ENCODE assay signal across 17 cellular contexts in the genomic region with DNA sequence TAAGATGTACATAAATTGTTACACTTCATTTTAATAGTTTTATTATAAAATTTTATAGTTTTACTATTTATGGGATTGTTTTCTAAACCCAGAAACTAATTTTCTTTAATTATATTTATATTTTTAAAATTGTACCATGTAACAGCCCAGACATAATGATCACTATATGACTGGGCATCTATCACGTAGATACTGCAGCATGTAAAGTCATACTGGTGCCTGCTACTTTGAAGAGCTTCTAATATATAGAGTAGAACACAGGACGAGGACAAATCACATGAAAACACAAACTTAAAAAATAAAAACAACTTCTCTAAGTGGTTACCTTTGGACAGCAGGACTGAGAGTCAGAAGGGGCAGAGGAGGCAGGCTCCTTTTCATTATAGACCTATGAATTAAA. TPM values are rescaled to one million over a fixed set of nuclear protein-coding genes. Genes with fewer than 3 reads are reported as not detected.
DNase-seq lines count a peak whose midpoint lies in the region; ATAC-seq, FAIRE-seq and TF ChIP-seq lines count a peak whose summit lies in the region.
"Had no signal": no experiment of that assay in that cellular context is flagged by ENCODE, and none has a peak within 500 bp of the region (broad histone marks: within the 10 kb centered on the region; RNA-seq: fewer than 3 reads in every experiment).

No MANE protein-coding gene starts in this region.

- peaks cover 94% of the 10 kb centered on the region for H3K79me2 ChIP-seq in KMS-11 (ENCODE audit: insufficient read depth, low read depth)

- no peaks in the 10 kb centered on the region for H3K9me3 ChIP-seq in pancreas
- H3K9me3 ChIP-seq: suprapubic skin had no signal

- H3K4me1 ChIP-seq in KMS-11 (ENCODE audit: low read depth, poor library complexity, severe bottlenecking) (peaks cover 70% of the 10 kb centered on the region), pancreas (peaks cover 5 to 65% (median 29%) of the 10 kb centered on the region in 3 donors)

- no peak overlapping the region for H3K4me3 ChIP-seq in KMS-11 (IDR thresholded peaks at IDR 0.05; ENCODE audit: insufficient read depth, low read depth, low read length)
- H3K4me3 ChIP-seq in pancreas, result no peak overlapping the region

- H3K36me3 ChIP-seq in KMS-11 (ENCODE audit: insufficient read depth) (no peaks in the 10 kb centered on the region), pancreas (no peaks in the 10 kb centered on the region)
- H3K36me3 ChIP-seq: suprapubic skin had no signal

- POLR2A ChIA-PET in activated CD4-positive, alpha-beta T cell treated with anti-CD3 and anti-CD28 coated beads for 36 hours (lab: Charles Lee), result interaction anchor here (0.5 to 1.2 kb wide), 3 partner anchors 47 to 95 kb away, joined by 3 to 7 read pairs (median 4); partner anchors contain the start of gene WBP4

- peaks cover 47% of the 10 kb centered on the region for H3K4me1 Mint-ChIP-seq in activated CD4-positive, alpha-beta T cell treated with anti-CD3 and anti-CD28 coated beads for 36 hours

- peak; percentile 85 for ATAC-seq in activated CD4-positive, alpha-beta T cell treated with anti-CD3 and anti-CD28 coated beads for 36 hours
- ATAC-seq in activated naive CD4-positive, alpha-beta T cell treated with anti-CD3 and anti-CD28 coated beads, Interleukin-2, amount 50 U/mL, for 72 hours, result peak; percentile 81 to 93
- ATAC-seq in pancreas (no peak), HG03520 (IDR thresholded peaks at IDR 0.05; ENCODE audit: unreplicated experiment) (no peak)
- ATAC-seq: left lobe of liver had no signal

- no peak for DNase-seq in activated CD4-positive, alpha-beta T cell treated with anti-CD3 and anti-CD28 coated beads for 36 hours
- no peak for DNase-seq in activated CD4-positive, alpha-beta T cell treated with anti-CD3 and anti-CD28 coated beads, Interleukin-2, amount 50 U/mL, for 48 hours
- no peak for DNase-seq in activated naive CD4-positive, alpha-beta T cell treated with anti-CD3 and anti-CD28 coated beads, Interleukin-2, amount 50 U/mL, for 72 hours (ENCODE audit: low spot score in 2 of 2)
- DNase-seq in pancreas (no peak), NCI-H510A treated with DMSO at 0.1 percent for 48 hours (lab: John Stamatoyannopoulos, UW) (no peak), C1 segment of cervical spinal cord (lab: John Stamatoyannopoulos, UW) (no peak)
- DNase-seq: 8988T; activated CD4-positive, CD25-positive, alpha-beta regulatory T cell treated with anti-CD3 and anti-CD28 coated beads, Interleukin-2, amount 50 U/mL, for 72 hours; activated effector memory CD4-positive, alpha-beta T cell treated with anti-CD3 and anti-CD28 coated beads, Interleukin-2, amount 50 U/mL, for 16 hours; effector memory CD4-positive, alpha-beta T cell; GF-D8; NCI-H2029 treated with DMSO at 0.1 percent for 48 hours; NCI-H69 had no signal

- peak overlapping the region; percentile 73; the same call in 1 of the 2 replicates for H3K9ac ChIP-seq in KMS-11

- FAIRE-seq in pancreas (lab: Jason Lieb, UNC), result peak; percentile 51

- peaks cover 43% of the 10 kb centered on the region for H3K36me3 Mint-ChIP-seq in activated CD4-positive, alpha-beta T cell treated with anti-CD3 and anti-CD28 coated beads for 36 hours (ENCODE audit: low read depth)
- H3K36me3 Mint-ChIP-seq in activated naive CD4-positive, alpha-beta T cell treated with anti-CD3 and anti-CD28 coated beads, Interleukin-2, amount 50 U/mL, for 72 hours, result peaks cover 13 to 34% of the 10 kb centered on the region in 2 donors

- H3K27ac ChIP-seq in KMS-11 (peak overlapping the region; percentile 97; the same call in 1 of the 2 replicates), pancreas (no peak overlapping the region)
- H3K27ac ChIP-seq: suprapubic skin had no signal

- CTCF ChIA-PET in activated CD4-positive, alpha-beta T cell treated with anti-CD3 and anti-CD28 coated beads for 36 hours (lab: Charles Lee), result interaction anchor here (0.7 to 4.7 kb wide), 11 partner anchors 9 to 904 kb away, joined by 3 to 24 read pairs (median 6); no protein-coding TSS in a partner anchor

- no peaks in the 10 kb centered on the region for H3K27me3 Mint-ChIP-seq in activated CD4-positive, alpha-beta T cell treated with anti-CD3 and anti-CD28 coated beads for 36 hours

- WGBS in pancreas, 2 donors, result 76 to 87% methylated on average over 2 of the region's 2 CpGs

- no peaks in the 10 kb centered on the region for H4K20me1 ChIP-seq in KMS-11 (ENCODE audit: insufficient read depth)

- peak overlapping the region; percentile 95 for H3K27ac Mint-ChIP-seq in activated CD4-positive, alpha-beta T cell treated with anti-CD3 and anti-CD28 coated beads for 36 hours
- peak overlapping the region; percentile 50 to 91 for H3K27ac Mint-ChIP-seq in activated naive CD4-positive, alpha-beta T cell treated with anti-CD3 and anti-CD28 coated beads, Interleukin-2, amount 50 U/mL, for 72 hours

- H3K4me2 ChIP-seq in KMS-11, result peak overlapping the region; percentile 93

- H2AFZ ChIP-seq in KMS-11 (ENCODE audit: low read depth), result no peak overlapping the region

- no peaks in the 10 kb centered on the region for H3K9me3 Mint-ChIP-seq in activated CD4-positive, alpha-beta T cell treated with anti-CD3 and anti-CD28 coated beads for 36 hours (ENCODE audit: low read depth)
- H3K9me3 Mint-ChIP-seq in activated naive CD4-positive, alpha-beta T cell treated with anti-CD3 and anti-CD28 coated beads, Interleukin-2, amount 50 U/mL, for 72 hours, result no peaks in the 10 kb centered on the region

- no peak for TF ChIP-seq CTCF in KMS-11 (conservative IDR thresholded peaks at IDR 0.05; ENCODE audit: low read depth, low read length)
- TF ChIP-seq CTCF in pancreas (IDR thresholded peaks at IDR 0.05), result no peak

- H3K4me3 Mint-ChIP-seq in activated CD4-positive, alpha-beta T cell treated with anti-CD3 and anti-CD28 coated beads for 36 hours, result peak overlapping the region; percentile 47

- H3K27me3 ChIP-seq in KMS-11 (ENCODE audit: insufficient read depth, low read depth) (no peaks in the 10 kb centered on the region), pancreas (no peaks in the 10 kb centered on the region)
- H3K27me3 ChIP-seq: suprapubic skin had no signal

- intact Hi-C loops in activated CD4-positive, alpha-beta T cell treated with anti-CD3 and anti-CD28 coated beads for 36 hours (cut with DNase I, micrococcal nuclease), result loop anchor here in 1 of 2 experiments (2.0 kb wide), 1 partner anchor 39 kb away; no protein-coding TSS in a partner anchor
- intact Hi-C loops in pancreas (cut with DNase I), result no loop called here

RNA-seq across cellular contexts. Expression of gene ELF1, which starts 5.3 kb away (rescaled TPM):
- 10 to 100 TPM; 75.2 to 87.0 TPM for total RNA-seq in activated CD4-positive, alpha-beta T cell treated with anti-CD3 and anti-CD28 coated beads for 36 hours
- total RNA-seq in activated naive CD4-positive, alpha-beta T cell treated with anti-CD3 and anti-CD28 coated beads, Interleukin-2, amount 50 U/mL, for 72 hours, result 10 to 100 TPM; 62.0 to 86.2 TPM
- 10 to 100 TPM; 31.6 to 61.6 (median 40.6) TPM for total RNA-seq in pancreas
- polyA plus RNA-seq in pancreas, result 10 to 100 TPM in 1 of 2 donors, 1 to 10 TPM in 1; 9.4 to 18.5 TPM

RNA-seq across cellular contexts. Expression of gene WBP4, which starts 47.5 kb away (rescaled TPM):
- 10 to 100 TPM; 13.3 to 16.2 TPM for total RNA-seq in activated CD4-positive, alpha-beta T cell treated with anti-CD3 and anti-CD28 coated beads for 36 hours
- 10 to 100 TPM in 1 of 2 donors, 1 to 10 TPM in 1; 5.5 to 11.4 TPM for total RNA-seq in activated naive CD4-positive, alpha-beta T cell treated with anti-CD3 and anti-CD28 coated beads, Interleukin-2, amount 50 U/mL, for 72 hours
- total RNA-seq in pancreas, result 1 to 10 TPM; 2.1 to 5.4 (median 3.0) TPM
- 10 to 100 TPM in 1 of 2 donors, 1 to 10 TPM in 1; 5.1 to 12.2 TPM for polyA plus RNA-seq in pancreas

Comparison
In these comparisons a context has a peak if more than half of its experiments do, and no peak if none do; other contexts are left out.
1. ATAC-seq: peak in activated CD4-positive, alpha-beta T cell treated with anti-CD3 and anti-CD28 coated beads for 36 hours (single experiment) and activated naive CD4-positive, alpha-beta T cell treated with anti-CD3 and anti-CD28 coated beads, Interleukin-2, amount 50 U/mL, for 72 hours (2 of 2); none in pancreas (0 of 4) and HG03520 (single experiment).